ENCODE assay signal across 22 cellular contexts in the genomic region with DNA sequence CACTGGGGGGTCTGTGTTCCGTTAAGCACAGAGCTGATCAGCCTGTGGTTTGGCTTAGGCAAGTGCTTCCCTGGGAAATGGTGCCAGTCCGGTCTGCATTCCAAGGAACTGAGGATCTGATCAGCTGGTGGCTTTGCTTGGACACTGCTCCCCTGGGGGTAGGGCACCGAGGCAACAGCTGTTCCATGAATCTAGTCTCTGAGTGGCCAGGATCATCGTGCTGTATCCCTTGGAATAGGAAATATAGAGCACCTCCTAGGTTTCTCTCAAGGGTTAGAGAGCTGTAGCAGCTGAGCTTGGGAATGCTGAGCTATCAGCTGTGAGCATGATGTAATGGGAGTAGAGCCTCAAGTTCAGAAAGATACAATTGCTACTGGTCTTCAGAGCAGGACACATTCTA.
"Had no signal": no experiment of that assay in that cellular context is flagged by ENCODE, and none has a peak within 500 bp of the region (broad histone marks: within the 10 kb centered on the region; RNA-seq: fewer than 3 reads in every experiment).

No MANE protein-coding gene starts in this region.

- H3K27me3 ChIP-seq: adrenal gland, ascending aorta, foreskin keratinocyte, pancreas, spleen, transverse colon had no signal

- H3K27ac ChIP-seq: adrenal gland, ascending aorta, foreskin keratinocyte, left ventricle myocardium inferior, pancreas, prostate gland, spleen, transverse colon had no signal

- H3K4me3 ChIP-seq: adrenal gland, ascending aorta, left ventricle myocardium inferior, lung, mucosa of descending colon, pancreas, prostate gland, spleen, transverse colon had no signal

- DNase-seq: activated CD4-positive, alpha-beta T cell treated with anti-CD3 and anti-CD28 coated beads for 4 hours; activated CD4-positive, alpha-beta T cell treated with anti-CD3 and anti-CD28 coated beads, Interleukin-2, amount 50 U/mL, for 4 hours; activated effector memory CD4-positive, alpha-beta T cell treated with anti-CD3 and anti-CD28 coated beads, Interleukin-2, amount 50 U/mL, for 16 hours; activated naive CD4-positive, alpha-beta T cell treated with anti-CD3 and anti-CD28 coated beads for 36 hours; activated naive CD8-positive, alpha-beta T cell treated with anti-CD3 and anti-CD28 coated beads for 36 hours; adrenal gland; caudate nucleus; endodermal cell; foreskin keratinocyte; left ventricle myocardium inferior; mucosa of descending colon; naive B cell; nucleus accumbens; retina; spleen; stimulated activated naive CD4-positive, alpha-beta T cell; transverse colon had no signal

- H3K4me1 ChIP-seq: adrenal gland, ascending aorta, foreskin keratinocyte, left ventricle myocardium inferior, pancreas, prostate gland, spleen, transverse colon had no signal

- ATAC-seq: esophagus mucosa, foreskin keratinocyte, mucosa of descending colon, pancreas had no signal

- H3K36me3 ChIP-seq: adrenal gland, ascending aorta, left ventricle myocardium inferior, pancreas, prostate gland, spleen, transverse colon had no signal

- H3K9me3 ChIP-seq: adrenal gland, ascending aorta, mucosa of descending colon, pancreas, prostate gland, spleen, transverse colon had no signal

- FAIRE-seq: pancreas had no signal
